In the genomic region with DNA sequence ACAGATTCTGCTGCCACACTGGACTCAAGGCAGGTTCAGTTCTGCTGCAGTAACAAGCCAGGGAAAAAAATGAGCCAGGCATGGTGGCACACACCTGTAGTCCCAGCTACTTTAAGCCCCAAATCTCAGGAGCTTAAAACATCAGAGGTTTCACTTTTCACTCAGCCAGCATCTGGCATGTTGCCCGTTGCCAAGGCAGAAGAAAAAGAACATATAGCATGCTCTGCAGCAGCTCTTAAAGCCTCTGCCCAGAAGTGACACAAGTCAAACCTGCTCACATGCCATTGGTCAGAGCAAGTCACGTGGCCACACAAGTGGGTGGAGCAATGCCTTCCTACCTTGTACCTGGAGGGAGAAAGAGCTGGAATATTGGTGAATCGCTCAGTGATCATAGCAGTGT, we compare ENCODE assay signal across 8 cellular contexts. TPM values are rescaled to one million over a fixed set of nuclear protein-coding genes. Genes with fewer than 3 reads are reported as not detected.
DNase-seq lines count a peak whose midpoint lies in the region; ATAC-seq and TF ChIP-seq lines count a peak whose summit lies in the region.

No MANE protein-coding gene starts in this region.

- TF ChIP-seq CTCF in AG04449 (IDR thresholded peaks at IDR 0.05; ENCODE audit: insufficient read depth, low read length, missing control alignments) (no peak), left ventricle myocardium inferior (IDR thresholded peaks at IDR 0.05; ENCODE audit: borderline replicate concordance) (no peak)

- H3K4me1 ChIP-seq in left ventricle myocardium inferior: peaks cover 35% of the 10 kb centered on the region

- DNase-seq in AG04449 (ENCODE audit: low read depth, low spot score): peak; percentile 49
- DNase-seq in MG63: peak; percentile 75
- DNase-seq in T follicular helper cell (ENCODE audit: low read depth): peak; percentile 92
- DNase-seq in activated naive CD8-positive, alpha-beta T cell treated with anti-CD3 and anti-CD28 coated beads for 36 hours: peak; percentile 88
- DNase-seq in left ventricle myocardium inferior: peak; percentile 58
- DNase-seq in stimulated activated CD4-positive, alpha-beta T cell treated with anti-CD3 and anti-CD28 coated beads, Interleukin-12 subunit alpha, Interleukin-12 subunit beta, amount 100 ng/mL, for 48 hours (ENCODE audit: low read depth in 2 of 3, low spot score in 1 of 3): peak; percentile 73 to 87 (median 84)
- DNase-seq in midbrain (lab: John Stamatoyannopoulos, UW): no peak

- no peaks in the 10 kb centered on the region for H3K36me3 ChIP-seq in MG63
- no peaks in the 10 kb centered on the region for H3K36me3 ChIP-seq in left ventricle myocardium inferior

- peak; percentile 42 for ATAC-seq in GM19035 (IDR thresholded peaks at IDR 0.05; ENCODE audit: unreplicated experiment)

- peaks cover 16% of the 10 kb centered on the region for H3K36me3 Mint-ChIP-seq in activated naive CD8-positive, alpha-beta T cell treated with anti-CD3 and anti-CD28 coated beads for 36 hours

- H3K4me3 ChIP-seq in AG04449 (ENCODE audit: low read depth, low read length): no peak overlapping the region
- H3K4me3 ChIP-seq in MG63: no peak overlapping the region
- no peak overlapping the region for H3K4me3 ChIP-seq in left ventricle myocardium inferior

- H3K27me3 Mint-ChIP-seq in activated naive CD8-positive, alpha-beta T cell treated with anti-CD3 and anti-CD28 coated beads for 36 hours: no peaks in the 10 kb centered on the region

- intact Hi-C loops in left ventricle myocardium inferior (cut with micrococcal nuclease): no loop called here

- no peaks in the 10 kb centered on the region for H3K9me3 ChIP-seq in MG63
- no peaks in the 10 kb centered on the region for H3K9me3 ChIP-seq in left ventricle myocardium inferior (replicated peaks)

- CTCF ChIA-PET in AG04449 (lab: Yijun Ruan, JAX): interaction anchor here (1.0 to 1.8 kb wide), 3 partner anchors 12 to 166 kb away, joined by 3 to 6 read pairs (median 4); no protein-coding TSS in a partner anchor

- H3K4me1 Mint-ChIP-seq in activated naive CD8-positive, alpha-beta T cell treated with anti-CD3 and anti-CD28 coated beads for 36 hours: peaks cover 71% of the 10 kb centered on the region

- no peak overlapping the region for H3K27ac ChIP-seq in left ventricle myocardium inferior (replicated peaks)

- H3K27ac Mint-ChIP-seq in activated naive CD8-positive, alpha-beta T cell treated with anti-CD3 and anti-CD28 coated beads for 36 hours: peak overlapping the region; percentile 100

- peaks cover 5% of the 10 kb centered on the region for H3K9me3 Mint-ChIP-seq in activated naive CD8-positive, alpha-beta T cell treated with anti-CD3 and anti-CD28 coated beads for 36 hours

- H3K27me3 ChIP-seq in MG63 (no peaks in the 10 kb centered on the region), left ventricle myocardium inferior (ENCODE audit: low read depth) (no peaks in the 10 kb centered on the region)

- H3K4me3 Mint-ChIP-seq in activated naive CD8-positive, alpha-beta T cell treated with anti-CD3 and anti-CD28 coated beads for 36 hours: peak overlapping the region; percentile 49

- POLR2A ChIA-PET in AG04449 (lab: Yijun Ruan, JAX): no interaction called here

RNA-seq across cellular contexts. Expression of a gene that starts 14.7 kb away (rescaled TPM):
- 37.5 and 56.7 TPM in 2 replicates for total RNA-seq in MG63 (2014; rRNA removed; shearing (Covaris generic); ENCODE audit: low replicate concordance)
- 100 to 1,000 TPM; 219 to 223 TPM for total RNA-seq in activated naive CD8-positive, alpha-beta T cell treated with anti-CD3 and anti-CD28 coated beads for 36 hours
- 32.7 TPM for total RNA-seq in left ventricle myocardium inferior

RNA-seq across cellular contexts. Expression of a gene that starts 52.6 kb away (rescaled TPM):
- total RNA-seq in MG63 (2014; rRNA removed; shearing (Covaris generic); ENCODE audit: low replicate concordance): 227 and 342 TPM in 2 replicates
- total RNA-seq in activated naive CD8-positive, alpha-beta T cell treated with anti-CD3 and anti-CD28 coated beads for 36 hours: 100 to 1,000 TPM; 300 to 306 TPM
- 33.4 TPM for total RNA-seq in left ventricle myocardium inferior
